Comparison of ENCODE assay signal across 9 cellular contexts in the genomic region with DNA sequence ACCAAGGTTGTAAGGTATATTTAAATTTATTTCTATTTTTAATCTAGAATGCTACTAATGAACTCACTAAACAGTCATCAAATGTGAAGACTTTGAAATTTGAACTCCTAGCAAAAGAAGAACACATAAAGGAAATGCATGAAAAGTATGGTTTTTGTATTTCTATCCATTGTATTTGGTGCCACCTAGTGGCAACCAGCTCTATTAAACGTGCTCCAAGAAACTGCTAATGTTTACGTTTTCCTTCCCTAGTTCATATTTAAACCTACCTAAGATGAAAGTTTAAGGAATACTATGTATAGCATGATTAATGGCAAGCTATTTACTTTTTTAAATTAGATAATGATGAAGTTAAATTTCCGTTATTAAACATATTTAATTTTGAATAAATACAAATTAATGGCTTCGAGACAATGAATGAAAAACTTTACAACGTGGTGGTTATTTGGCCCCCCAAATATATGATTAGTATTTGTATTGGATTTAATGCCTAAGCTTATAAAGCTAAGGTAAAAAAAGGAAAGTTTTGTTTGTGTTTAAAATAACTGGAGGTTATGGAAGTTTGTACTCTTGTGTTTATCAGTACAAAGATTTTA.
A peak's percentile ranks its signal among the peaks of the same experiment; 100 is the strongest.
DNase-seq lines count a peak whose midpoint lies in the region; ATAC-seq, FAIRE-seq and TF ChIP-seq lines count a peak whose summit lies in the region.
"Had no signal": no experiment of that assay in that cellular context is flagged by ENCODE, and none has a peak within 500 bp of the region (broad histone marks: within the 10 kb centered on the region; RNA-seq: fewer than 3 reads in every experiment).

No MANE protein-coding gene starts in this region.

- H3K27me3 Mint-ChIP-seq in brain = no peaks in the 10 kb centered on the region
- H3K27me3 Mint-ChIP-seq: naive thymus-derived CD4-positive, alpha-beta T cell had no signal

- intact Hi-C loops in left colon (cut with DNase I, micrococcal nuclease) = no loop called here

- no peaks in the 10 kb centered on the region for H3K4me1 Mint-ChIP-seq in brain
- H3K4me1 Mint-ChIP-seq: naive thymus-derived CD4-positive, alpha-beta T cell had no signal

- TF ChIP-seq CTCF in AG10803 (conservative IDR thresholded peaks at IDR 0.05; ENCODE audit: low read length) = peak; percentile 80
- TF ChIP-seq CTCF in GM10248 (IDR thresholded peaks at IDR 0.05; ENCODE audit: control extremely low read depth, extremely low read depth, low read depth, missing control alignments) = peak; percentile 69
- TF ChIP-seq CTCF in brain (conservative IDR thresholded peaks at IDR 0.05) = peak; percentile 83 to 89

- POLR2A ChIA-PET in GM10248 (lab: Yijun Ruan, JAX) = no interaction called here

- H3K27ac Mint-ChIP-seq in brain = no peak overlapping the region
- H3K27ac Mint-ChIP-seq: naive thymus-derived CD4-positive, alpha-beta T cell had no signal

- FAIRE-seq in urothelium cell line (lab: Jason Lieb, UNC) = no peak

- CTCF ChIA-PET in GM10248 (lab: Yijun Ruan, JAX) = interaction anchor here (0.8 to 2.0 kb wide), 13 partner anchors 8 to 1636 kb away, joined by 3 to 14 read pairs (median 4); no protein-coding TSS in a partner anchor

- ATAC-seq in HG03354 (IDR thresholded peaks at IDR 0.05; ENCODE audit: poor library complexity, severe bottlenecking, unreplicated experiment) (peak; percentile 71), left colon (peak; percentile 54)
- ATAC-seq: naive thymus-derived CD4-positive, alpha-beta T cell had no signal

- no peak overlapping the region for H3K4me3 ChIP-seq in AG10803 (ENCODE audit: low read length)

- DNase-seq in AG10803 (ENCODE audit: low read depth) (peak; percentile 65), GM10248 (ENCODE audit: extremely low spot score) (peak; percentile 13), NCI-H460 (ENCODE audit: extremely low read depth, low read depth) (peak; percentile 33), left colon (peak in 1 of 2 donors; percentile 35), urothelium cell line (ENCODE audit: low spot score) (peak; percentile 11), OCI-M2 (lab: John Stamatoyannopoulos, UW; ENCODE audit: unreplicated experiment) (no peak)

- H3K9me3 Mint-ChIP-seq in brain = no peaks in the 10 kb centered on the region
- H3K9me3 Mint-ChIP-seq: naive thymus-derived CD4-positive, alpha-beta T cell had no signal

- no peak overlapping the region for H3K4me3 Mint-ChIP-seq in brain
- H3K4me3 Mint-ChIP-seq: naive thymus-derived CD4-positive, alpha-beta T cell had no signal

- peaks cover 4% of the 10 kb centered on the region for H3K36me3 Mint-ChIP-seq in brain
- H3K36me3 Mint-ChIP-seq: naive thymus-derived CD4-positive, alpha-beta T cell had no signal
